In genomic region chr2:20687260-20687772, GRCh38 we compare ENCODE assay signal across 21 cellular contexts. TPM values are rescaled to one million over a fixed set of nuclear protein-coding genes. Genes with fewer than 3 reads are reported as not detected.
A peak's percentile ranks its signal among the peaks of the same experiment; 100 is the strongest.
DNase-seq lines count a peak whose midpoint lies in the region; ATAC-seq, FAIRE-seq and TF ChIP-seq lines count a peak whose summit lies in the region.
"Had no signal": no experiment of that assay in that cellular context is flagged by ENCODE, and none has a peak within 500 bp of the region (broad histone marks: within the 10 kb centered on the region; RNA-seq: fewer than 3 reads in every experiment).

No MANE protein-coding gene starts in this region.

- CTCF ChIA-PET in activated naive CD4-positive, alpha-beta T cell treated with anti-CD3 and anti-CD28 coated beads, Interleukin-2, amount 10 ng/mL, durations not matched to agents 7 days and 5 days (lab: Charles Lee): no interaction called here

- peaks cover 48% of the 10 kb centered on the region for H3K36me3 Mint-ChIP-seq in activated naive CD4-positive, alpha-beta T cell treated with anti-CD3 and anti-CD28 coated beads, Interleukin-2, amount 10 ng/mL, durations not matched to agents 7 days and 5 days
- H3K36me3 Mint-ChIP-seq in stimulated activated memory B cell treated with anti-CD40 and anti-IgM and Interleukin-4, amounts not matched to agents 10 μg/mL and 1 μg/mL and 100 μg/mL, for 72 hours: peaks cover 63% of the 10 kb centered on the region

- no peak for TF ChIP-seq EP300 in esophagus muscularis mucosa (IDR thresholded peaks at IDR 0.05)

- peaks cover 4% of the 10 kb centered on the region for H3K4me1 Mint-ChIP-seq in activated naive CD4-positive, alpha-beta T cell treated with anti-CD3 and anti-CD28 coated beads, Interleukin-2, amount 10 ng/mL, durations not matched to agents 7 days and 5 days
- peaks cover 2% of the 10 kb centered on the region for H3K4me1 Mint-ChIP-seq in stimulated activated memory B cell treated with anti-CD40 and anti-IgM and Interleukin-4, amounts not matched to agents 10 μg/mL and 1 μg/mL and 100 μg/mL, for 72 hours

- H3K4me1 ChIP-seq in esophagus muscularis mucosa (no peaks in the 10 kb centered on the region), right lobe of liver (peaks cover 0 to 35% (median 13%) of the 10 kb centered on the region in 4 donors)
- H3K4me1 ChIP-seq: A549, BLaER1 had no signal

- intact Hi-C loops in esophagus muscularis mucosa (cut with DNase I) (no loop called here), right lobe of liver (cut with DNase I) (loop anchor here in 1 of 2 donors (10.0 kb wide), 1 partner anchor 67 kb away; no protein-coding TSS in a partner anchor)

- no peak for TF ChIP-seq CTCF in esophagus muscularis mucosa (IDR thresholded peaks at IDR 0.05)
- no peak for TF ChIP-seq CTCF in right lobe of liver (IDR thresholded peaks at IDR 0.05)

- WGBS in esophagus muscularis mucosa: 90% methylated on average over 4 of the region's 4 CpGs
- WGBS in right lobe of liver (ENCODE audit: insufficient coverage, low coverage, low lambda C conversion rate, missing lambda C conversion rate): 55% methylated on average over 4 of the region's 4 CpGs

- H3K36me3 ChIP-seq in esophagus muscularis mucosa (peaks cover 0 to 49% (median 11%) of the 10 kb centered on the region in 4 donors), right lobe of liver (no peaks in the 10 kb centered on the region)

- DNase-seq in activated naive CD4-positive, alpha-beta T cell treated with anti-CD3 and anti-CD28 coated beads, Interleukin-2, amount 10 ng/mL, durations not matched to agents 7 days and 5 days: no peak
- no peak for DNase-seq in activated naive CD4-positive, alpha-beta T cell (lab: John Stamatoyannopoulos, UW)
- DNase-seq in esophagus muscularis mucosa (ENCODE audit: extremely low spot score) (peak; percentile 57), right lobe of liver (no peak), GM19239 (ENCODE audit: insufficient read length, low spot score) (no peak), NOMO-1 (lab: John Stamatoyannopoulos, UW; ENCODE audit: unreplicated experiment in 2 of 2) (no peak)
- DNase-seq in activated CD8-positive, alpha-beta memory T cell treated with anti-CD3 and anti-CD28 coated beads for 24 hours: no peak
- DNase-seq: CD4-positive, alpha-beta memory T cell; DMS153; DMS79; GF-D8; GOT3; H7; HFFc6 had no signal

- no peaks in the 10 kb centered on the region for H3K9me3 Mint-ChIP-seq in activated naive CD4-positive, alpha-beta T cell treated with anti-CD3 and anti-CD28 coated beads, Interleukin-2, amount 10 ng/mL, durations not matched to agents 7 days and 5 days
- no peaks in the 10 kb centered on the region for H3K9me3 Mint-ChIP-seq in stimulated activated memory B cell treated with anti-CD40 and anti-IgM and Interleukin-4, amounts not matched to agents 10 μg/mL and 1 μg/mL and 100 μg/mL, for 72 hours
- H3K9me3 Mint-ChIP-seq: HFFc6 had no signal

- H3K9me3 ChIP-seq in esophagus muscularis mucosa: no peaks in the 10 kb centered on the region
- no peaks in the 10 kb centered on the region for H3K9me3 ChIP-seq in right lobe of liver
- H3K9me3 ChIP-seq: A549, BLaER1 had no signal

- H3K27ac Mint-ChIP-seq in activated naive CD4-positive, alpha-beta T cell treated with anti-CD3 and anti-CD28 coated beads, Interleukin-2, amount 10 ng/mL, durations not matched to agents 7 days and 5 days: peak overlapping the region; percentile 35
- H3K27ac Mint-ChIP-seq in stimulated activated memory B cell treated with anti-CD40 and anti-IgM and Interleukin-4, amounts not matched to agents 10 μg/mL and 1 μg/mL and 100 μg/mL, for 72 hours: peak overlapping the region; percentile 20
- H3K27ac Mint-ChIP-seq: CD14-positive monocyte; CD4-positive, alpha-beta memory T cell; HFFc6 had no signal

- no peak overlapping the region for H3K4me3 Mint-ChIP-seq in activated naive CD4-positive, alpha-beta T cell treated with anti-CD3 and anti-CD28 coated beads, Interleukin-2, amount 10 ng/mL, durations not matched to agents 7 days and 5 days
- H3K4me3 Mint-ChIP-seq in stimulated activated memory B cell treated with anti-CD40 and anti-IgM and Interleukin-4, amounts not matched to agents 10 μg/mL and 1 μg/mL and 100 μg/mL, for 72 hours: no peak overlapping the region
- H3K4me3 Mint-ChIP-seq: CD14-positive monocyte; CD4-positive, alpha-beta memory T cell; HFFc6 had no signal

- TF ChIP-seq POLR2A in esophagus muscularis mucosa (IDR thresholded peaks at IDR 0.05; ENCODE audit: low read depth): no peak
- TF ChIP-seq POLR2A in right lobe of liver (IDR thresholded peaks at IDR 0.05): no peak

- H3K27me3 Mint-ChIP-seq in activated naive CD4-positive, alpha-beta T cell treated with anti-CD3 and anti-CD28 coated beads, Interleukin-2, amount 10 ng/mL, durations not matched to agents 7 days and 5 days: no peaks in the 10 kb centered on the region
- no peaks in the 10 kb centered on the region for H3K27me3 Mint-ChIP-seq in stimulated activated memory B cell treated with anti-CD40 and anti-IgM and Interleukin-4, amounts not matched to agents 10 μg/mL and 1 μg/mL and 100 μg/mL, for 72 hours
- H3K27me3 Mint-ChIP-seq: CD4-positive, alpha-beta memory T cell had no signal

- H3K27ac ChIP-seq in esophagus muscularis mucosa (replicated peaks in 1 of 4) (no peak overlapping the region), right lobe of liver (peak overlapping the region in 2 of 3 donors; percentile 9 to 37)
- H3K27ac ChIP-seq: 22Rv1, A549, BLaER1 had no signal

- no peak for FAIRE-seq in GM19239 (lab: Jason Lieb, UNC)
- FAIRE-seq: A549, GM12878 had no signal

- no peak for ATAC-seq in right lobe of liver
- ATAC-seq in stimulated activated memory B cell treated with anti-CD40 and anti-IgM and Interleukin-4, amounts not matched to agents 10 μg/mL and 1 μg/mL and 100 μg/mL, for 72 hours: no peak
- ATAC-seq: A549, GM12878, HCT116 had no signal

- H3K27me3 ChIP-seq in esophagus muscularis mucosa (no peaks in the 10 kb centered on the region), right lobe of liver (no peaks in the 10 kb centered on the region)
- H3K27me3 ChIP-seq: BLaER1 had no signal

- H3K4me3 ChIP-seq in esophagus muscularis mucosa (no peak overlapping the region), right lobe of liver (no peak overlapping the region)
- H3K4me3 ChIP-seq: A549, BLaER1, GM12878 had no signal

RNA-seq across cellular contexts. Expression of gene GDF7, which starts 20.4 kb away (rescaled TPM):
- total RNA-seq in esophagus muscularis mucosa: 10 to 100 TPM in 1 of 4 donors, 1 to 10 TPM in 3; 2.7 to 10.4 (median 7.4) TPM
- total RNA-seq in right lobe of liver: 1 to 10 TPM in 5 of 6 experiments, under 1 TPM in 1; 0.95 to 5.0 (median 2.9) TPM

RNA-seq across cellular contexts. Expression of gene HS1BP3, which starts 36.4 kb away (rescaled TPM):
- total RNA-seq in esophagus muscularis mucosa (10 to 100 TPM; 42.6 to 95.6 (median 60.0) TPM), right lobe of liver (10 to 100 TPM; 17.5 to 34.7 (median 20.2) TPM)

Comparison
In these comparisons a context has a peak if more than half of its experiments do, and no peak if none do; other contexts are left out.
1. H3K27ac ChIP-seq: peak in right lobe of liver (2 of 3); none in esophagus muscularis mucosa (0 of 4).